ENCODE assay signal across 19 cellular contexts in genomic region chrY:9259355-9259754, GRCh38.
DNase-seq lines count a peak whose midpoint lies in the region; ATAC-seq and TF ChIP-seq lines count a peak whose summit lies in the region.
"Had no signal": no experiment of that assay in that cellular context is flagged by ENCODE, and none has a peak within 500 bp of the region (broad histone marks: within the 10 kb centered on the region; RNA-seq: fewer than 3 reads in every experiment).

No MANE protein-coding gene starts in this region.

- no peak overlapping the region for H3K4me3 ChIP-seq in right atrium auricular region
- H3K4me3 ChIP-seq in SJSA1: no peak overlapping the region
- H3K4me3 ChIP-seq: BLaER1, upper lobe of left lung had no signal

- H3K27me3 ChIP-seq in right atrium auricular region: no peaks in the 10 kb centered on the region
- no peaks in the 10 kb centered on the region for H3K27me3 ChIP-seq in SJSA1 (replicated peaks)
- H3K27me3 ChIP-seq: BLaER1, upper lobe of left lung had no signal

- intact Hi-C loops in Right ventricle myocardium superior (cut with DNase I): no loop called here

- no peaks in the 10 kb centered on the region for H3K4me1 ChIP-seq in right atrium auricular region
- H3K4me1 ChIP-seq in SJSA1 (replicated peaks): no peaks in the 10 kb centered on the region
- H3K4me1 ChIP-seq: BLaER1, Caco-2, upper lobe of left lung had no signal

- H3K9me3 ChIP-seq in right atrium auricular region (no peaks in the 10 kb centered on the region), SJSA1 (replicated peaks) (no peaks in the 10 kb centered on the region)
- H3K9me3 ChIP-seq: BLaER1, Caco-2, upper lobe of left lung had no signal

- DNase-seq in Right ventricle myocardium superior (peak; percentile 76), right atrium auricular region (ENCODE audit: low spot score) (no peak), SJSA1 (ENCODE audit: low read depth in 1 of 2, low spot score in 2 of 2) (peak; percentile 14 to 40), hypothalamus (lab: John Stamatoyannopoulos, UW) (peak in 27 of 51 donors; percentile 0 to 69 (median 7)), NCI-H1694 (lab: John Stamatoyannopoulos, UW) (no peak), dermis blood vessel endothelial cell (no peak)
- DNase-seq in activated naive CD4-positive, alpha-beta T cell treated with anti-CD3 and anti-CD28 coated beads, Interleukin-2, amount 50 U/mL, for 16 hours: no peak
- DNase-seq: activated CD4-positive, alpha-beta T cell treated with anti-CD3 and anti-CD28 coated beads, Interleukin-2, amount 10 ng/mL, durations not matched to agents 24 days and 14 days; activated naive CD8-positive, alpha-beta T cell treated with anti-CD3 and anti-CD28 coated beads for 36 hours; Caco-2; effector memory CD8-positive, alpha-beta T cell; H7; NCI-H1417; NCI-H82; T-helper 1 cell; upper lobe of left lung had no signal

- peak; percentile 97 for ATAC-seq in Right ventricle myocardium superior (ENCODE audit: poor library complexity)
- ATAC-seq in HG02678 (IDR thresholded peaks at IDR 0.05; ENCODE audit: unreplicated experiment): no peak
- ATAC-seq: effector memory CD8-positive, alpha-beta T cell; esophagus mucosa had no signal

- no peaks in the 10 kb centered on the region for H3K36me3 ChIP-seq in right atrium auricular region
- H3K36me3 ChIP-seq in SJSA1: no peaks in the 10 kb centered on the region
- H3K36me3 ChIP-seq: BLaER1, upper lobe of left lung had no signal

- no peak for TF ChIP-seq CTCF in right atrium auricular region (IDR thresholded peaks at IDR 0.05)

- H3K27ac ChIP-seq in right atrium auricular region (no peak overlapping the region), SJSA1 (no peak overlapping the region)
- H3K27ac ChIP-seq: BLaER1, upper lobe of left lung had no signal

Comparison
In these comparisons a context has a peak if more than half of its experiments do, and no peak if none do; other contexts are left out.
1. DNase-seq: peak in Right ventricle myocardium superior (single experiment), SJSA1 (2 of 2) and hypothalamus (27 of 51); none in right atrium auricular region (single experiment), NCI-H1694 (single experiment), activated naive CD4-positive, alpha-beta T cell treated with anti-CD3 and anti-CD28 coated beads, Interleukin-2, amount 50 U/mL, for 16 hours (single experiment) and dermis blood vessel endothelial cell (single experiment).